Comparison of ENCODE assay signal across 12 cellular contexts in the genomic region with DNA sequence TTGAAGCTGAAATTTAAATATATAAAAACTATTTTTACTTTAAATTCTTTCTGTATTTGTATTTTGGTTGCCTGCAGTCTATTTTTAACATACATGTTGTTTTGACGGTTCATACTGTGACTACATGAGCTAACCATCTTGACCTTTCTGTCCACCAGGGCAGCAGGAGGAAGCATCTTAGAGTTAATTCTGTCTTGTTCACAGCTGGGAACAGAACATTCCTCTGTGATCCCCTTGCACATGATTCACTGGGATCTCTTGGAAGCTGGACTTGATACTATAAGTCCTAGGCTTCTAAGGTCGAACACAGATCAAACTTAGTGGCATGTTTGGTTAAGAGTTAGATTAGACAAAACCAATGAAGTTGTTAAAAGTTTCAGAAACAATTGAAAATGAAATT.
DNase-seq lines count a peak whose midpoint lies in the region; ATAC-seq and TF ChIP-seq lines count a peak whose summit lies in the region.
"Had no signal": no experiment of that assay in that cellular context is flagged by ENCODE, and none has a peak within 500 bp of the region (broad histone marks: within the 10 kb centered on the region; RNA-seq: fewer than 3 reads in every experiment).

No MANE protein-coding gene starts in this region.

- no peak for ATAC-seq in GM19455 (IDR thresholded peaks at IDR 0.05; ENCODE audit: unreplicated experiment)
- ATAC-seq in left lung: no peak
- no peak for ATAC-seq in HG03196 (IDR thresholded peaks at IDR 0.05; ENCODE audit: unreplicated experiment)
- ATAC-seq: activated CD4-positive, CD25-positive, alpha-beta regulatory T cell treated with anti-CD3 and anti-CD28 coated beads, Interleukin-2, amount 50 U/mL, for 24 hours had no signal

- no peaks in the 10 kb centered on the region for H3K36me3 ChIP-seq in left lung

- no peaks in the 10 kb centered on the region for H3K27me3 ChIP-seq in left lung

- intact Hi-C loops in left lung (cut with DNase I): no loop called here

- no peaks in the 10 kb centered on the region for H3K9me3 ChIP-seq in left lung

- TF ChIP-seq CTCF in left lung (IDR thresholded peaks at IDR 0.05): no peak

- peaks cover 13 to 24% of the 10 kb centered on the region in 2 donors for H3K4me1 ChIP-seq in left lung

- no peak overlapping the region for H3K4me3 ChIP-seq in left lung

- peak; percentile 36 for DNase-seq in NCI-H226
- DNase-seq in dedifferentiated amniotic fluid mesenchymal stem cell (ENCODE audit: extremely low spot score): peak; percentile 29
- DNase-seq in kidney glomerular epithelial cell (lab: John Stamatoyannopoulos, UW): peak; percentile 9
- DNase-seq in stromal cell of bone marrow (ENCODE audit: low read depth): peak; percentile 31
- DNase-seq in activated CD4-positive, alpha-beta T cell treated with anti-CD3 and anti-CD28 coated beads for 48 hours: no peak
- DNase-seq in left lung: no peak
- DNase-seq: activated naive CD4-positive, alpha-beta T cell; SHP77 treated with DMSO at 0.1 percent for 48 hours; stimulated activated CD4-positive, alpha-beta T cell treated with anti-CD3 and anti-CD28 coated beads, Interleukin-12 subunit alpha, Interleukin-12 subunit beta, amount 100 ng/mL, for 4 hours had no signal

- H3K27ac ChIP-seq in left lung: no peak overlapping the region

Comparison
In these comparisons a context has a peak if more than half of its experiments do, and no peak if none do; other contexts are left out.
1. DNase-seq: peak in NCI-H226 (single experiment), dedifferentiated amniotic fluid mesenchymal stem cell (single experiment), kidney glomerular epithelial cell (single experiment) and stromal cell of bone marrow (single experiment); none in activated CD4-positive, alpha-beta T cell treated with anti-CD3 and anti-CD28 coated beads for 48 hours (single experiment) and left lung (0 of 2).